ENCODE assay signal across 9 cellular contexts in the genomic region with DNA sequence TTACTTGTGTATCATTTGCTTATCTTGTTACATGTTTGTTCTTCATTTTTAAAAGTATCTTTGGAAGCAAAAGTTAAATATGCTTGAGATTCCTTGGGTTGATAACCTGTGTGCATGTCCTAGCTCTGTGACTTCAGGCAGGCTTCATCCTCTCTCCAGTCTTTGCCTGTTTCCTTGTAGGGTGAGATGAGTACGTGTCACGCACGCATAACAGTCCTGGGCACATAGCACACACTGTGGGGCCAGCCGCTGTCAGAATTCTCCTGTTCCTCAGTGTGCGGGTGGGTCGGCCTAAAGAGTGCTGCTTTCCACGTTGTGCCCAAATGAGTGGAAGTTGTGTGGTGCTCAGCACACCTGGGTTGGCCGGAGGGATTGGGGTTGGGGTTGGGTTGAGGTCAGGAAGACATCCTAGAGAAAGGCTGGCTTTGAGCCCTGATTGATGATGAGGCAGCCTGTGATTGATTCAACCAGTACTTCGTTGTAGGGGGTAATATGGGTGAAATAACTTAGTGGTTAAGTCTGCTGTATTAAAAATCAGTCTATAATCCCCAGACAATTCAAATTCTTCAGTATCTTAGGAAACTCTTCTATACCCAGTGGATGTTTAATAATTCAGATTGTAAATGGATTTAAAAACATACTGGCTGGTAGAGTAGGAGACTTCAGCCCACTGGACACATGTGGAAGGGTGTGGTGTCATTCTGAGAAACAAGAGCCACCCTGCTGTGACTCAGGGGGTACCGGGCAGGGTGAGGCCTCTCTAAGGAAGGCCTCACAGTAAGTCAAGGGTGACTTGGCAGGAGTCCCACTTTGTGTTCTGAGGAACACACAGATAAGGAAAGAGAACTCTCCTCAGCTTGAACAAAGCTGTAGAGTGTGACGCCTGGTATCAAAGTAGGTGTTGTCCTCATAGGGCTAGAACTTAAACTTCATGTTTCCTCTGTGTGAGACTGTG. TPM values are rescaled to one million over a fixed set of nuclear protein-coding genes. Genes with fewer than 3 reads are reported as not detected.
DNase-seq lines count a peak whose midpoint lies in the region; ATAC-seq and TF ChIP-seq lines count a peak whose summit lies in the region.
"Had no signal": no experiment of that assay in that cellular context is flagged by ENCODE, and none has a peak within 500 bp of the region (broad histone marks: within the 10 kb centered on the region; RNA-seq: fewer than 3 reads in every experiment).

No MANE protein-coding gene starts in this region.

- ATAC-seq in CD8-positive, alpha-beta T cell: peak; percentile 46
- ATAC-seq in HG02798 (IDR thresholded peaks at IDR 0.05; ENCODE audit: poor library complexity, unreplicated experiment) (peak; percentile 57), activated B cell treated with CpG ODN at 0.5 μM for 24 hours (ENCODE audit: low read depth) (peak; percentile 50), GM21390 (IDR thresholded peaks at IDR 0.05; ENCODE audit: unreplicated experiment) (no peak)

- peaks cover 23% of the 10 kb centered on the region for H3K4me1 ChIP-seq in CD8-positive, alpha-beta T cell (ENCODE audit: insufficient read depth, low read length)
- H3K4me1 ChIP-seq in prostate gland (replicated peaks): no peaks in the 10 kb centered on the region

- no peak for TF ChIP-seq CTCF in CD8-positive, alpha-beta T cell (IDR thresholded peaks at IDR 0.05)
- TF ChIP-seq CTCF in activated B cell treated with CpG ODN at 0.5 μM for 24 hours (IDR thresholded peaks at IDR 0.05) (no peak), prostate gland (IDR thresholded peaks at IDR 0.05) (no peak)

- no peaks in the 10 kb centered on the region for H3K9me3 ChIP-seq in CD8-positive, alpha-beta T cell (ENCODE audit: low read length)
- H3K9me3 ChIP-seq in prostate gland: no peaks in the 10 kb centered on the region

- H3K36me3 ChIP-seq in CD8-positive, alpha-beta T cell (ENCODE audit: insufficient read depth, low read length): peaks cover 19% of the 10 kb centered on the region
- H3K36me3 ChIP-seq in prostate gland: no peaks in the 10 kb centered on the region

- peak in 2 of 7 experiments; percentile 26 to 31 for DNase-seq in CD8-positive, alpha-beta T cell
- DNase-seq in activated B cell treated with CpG ODN at 0.5 μM for 24 hours: no peak
- peak; percentile 68 for DNase-seq in fibroblast of peridontal ligament (ENCODE audit: extremely low read depth)
- peak; percentile 49 for DNase-seq in prostate gland (ENCODE audit: low spot score)
- DNase-seq in NCI-H1436 (lab: John Stamatoyannopoulos, UW): no peak
- DNase-seq in SKM-1 treated with dmso at 0.1 percent for 144 hours (lab: John Stamatoyannopoulos, UW; ENCODE audit: unreplicated experiment): no peak

- intact Hi-C loops in CD8-positive, alpha-beta T cell (cut with DNase I, micrococcal nuclease): no loop called here
- intact Hi-C loops in activated B cell treated with CpG ODN at 0.5 μM for 24 hours (cut with micrococcal nuclease) (no loop called here), prostate gland (cut with DNase I) (no loop called here)

- POLR2A ChIA-PET in CD8-positive, alpha-beta T cell (lab: Charles Lee): interaction anchor here (0.6 kb wide), 1 partner anchor 70 kb away, joined by 5 read pairs; no protein-coding TSS in a partner anchor
- POLR2A ChIA-PET in activated B cell treated with CpG ODN at 0.5 μM for 24 hours (lab: Charles Lee): interaction anchor here (0.8 kb wide), 1 partner anchor 43 kb away, joined by 6 read pairs; no protein-coding TSS in a partner anchor

- no peaks in the 10 kb centered on the region for H3K27me3 Mint-ChIP-seq in CD8-positive, alpha-beta T cell (ENCODE audit: low read depth)
- no peaks in the 10 kb centered on the region for H3K27me3 Mint-ChIP-seq in activated B cell treated with CpG ODN at 0.5 μM for 24 hours

- H3K4me1 Mint-ChIP-seq in CD8-positive, alpha-beta T cell (ENCODE audit: low read depth): peaks cover 53% of the 10 kb centered on the region
- H3K4me1 Mint-ChIP-seq in activated B cell treated with CpG ODN at 0.5 μM for 24 hours: peaks cover 42% of the 10 kb centered on the region

- TF ChIP-seq POLR2A in prostate gland (IDR thresholded peaks at IDR 0.05): no peak

- CTCF ChIA-PET in CD8-positive, alpha-beta T cell (lab: Charles Lee): no interaction called here
- CTCF ChIA-PET in activated B cell treated with CpG ODN at 0.5 μM for 24 hours (lab: Charles Lee): interaction anchor here (0.6 kb wide), 1 partner anchor 9 kb away, joined by 4 read pairs; no protein-coding TSS in a partner anchor

- no peak overlapping the region for H3K4me3 ChIP-seq in CD8-positive, alpha-beta T cell (ENCODE audit: low read depth, low read length)
- no peak overlapping the region for H3K4me3 ChIP-seq in prostate gland

- WGBS in prostate gland: 69% methylated on average over 11 of the region's 11 CpGs

- no peaks in the 10 kb centered on the region for H3K9me3 Mint-ChIP-seq in CD8-positive, alpha-beta T cell
- no peaks in the 10 kb centered on the region for H3K9me3 Mint-ChIP-seq in activated B cell treated with CpG ODN at 0.5 μM for 24 hours

- no peak overlapping the region for H3K4me3 Mint-ChIP-seq in CD8-positive, alpha-beta T cell
- H3K4me3 Mint-ChIP-seq in activated B cell treated with CpG ODN at 0.5 μM for 24 hours: no peak overlapping the region

- H3K27me3 ChIP-seq in CD8-positive, alpha-beta T cell (ENCODE audit: insufficient read depth, low read length): no peaks in the 10 kb centered on the region
- no peaks in the 10 kb centered on the region for H3K27me3 ChIP-seq in prostate gland (replicated peaks; ENCODE audit: insufficient read depth)

- H3K36me3 Mint-ChIP-seq in CD8-positive, alpha-beta T cell: peaks cover 60% of the 10 kb centered on the region
- peaks cover 58% of the 10 kb centered on the region for H3K36me3 Mint-ChIP-seq in activated B cell treated with CpG ODN at 0.5 μM for 24 hours (ENCODE audit: low read depth)

- H3K27ac ChIP-seq in CD8-positive, alpha-beta T cell (ENCODE audit: low read depth, low read length): no peak overlapping the region
- H3K27ac ChIP-seq in prostate gland: peak overlapping the region in 1 of 2 donors; percentile 9
- H3K27ac ChIP-seq: HL-60 had no signal

- peak overlapping the region; percentile 86 for H3K27ac Mint-ChIP-seq in CD8-positive, alpha-beta T cell
- peak overlapping the region; percentile 68 for H3K27ac Mint-ChIP-seq in activated B cell treated with CpG ODN at 0.5 μM for 24 hours

RNA-seq across cellular contexts. Expression of gene RAC1, which starts 18.7 kb away (rescaled TPM):
- total RNA-seq in CD8-positive, alpha-beta T cell: 10 to 100 TPM; 70.3 to 74.8 TPM
- total RNA-seq in activated B cell treated with CpG ODN at 0.5 μM for 24 hours (119 and 122 TPM in 2 replicates), prostate gland (100 to 1,000 TPM; 175 to 180 TPM)

RNA-seq across cellular contexts. Expression of gene FAM220A, which starts 44.2 kb away (rescaled TPM):
- 1 to 10 TPM; 7.1 to 7.7 TPM for total RNA-seq in CD8-positive, alpha-beta T cell
- total RNA-seq in activated B cell treated with CpG ODN at 0.5 μM for 24 hours: 7.1 and 11.4 TPM in 2 replicates
- total RNA-seq in prostate gland: 10 to 100 TPM; 15.0 to 26.6 TPM

RNA-seq across cellular contexts. Expression of gene DAGLB, which starts 54.8 kb away (rescaled TPM):
- 10 to 100 TPM; 35.4 to 40.4 TPM for total RNA-seq in CD8-positive, alpha-beta T cell
- 13.3 and 18.3 TPM in 2 replicates for total RNA-seq in activated B cell treated with CpG ODN at 0.5 μM for 24 hours
- total RNA-seq in prostate gland: 10 to 100 TPM in 1 of 2 donors, 1 to 10 TPM in 1; 9.7 to 20.4 TPM

Comparison
In these comparisons a context has a peak if more than half of its experiments do, and no peak if none do; other contexts are left out.
1. DNase-seq: peak in fibroblast of peridontal ligament (single experiment) and prostate gland (single experiment); none in activated B cell treated with CpG ODN at 0.5 μM for 24 hours (single experiment), NCI-H1436 (single experiment) and SKM-1 treated with dmso at 0.1 percent for 144 hours (single experiment).